ENCODE assay signal across 9 cellular contexts in genomic region chr7:98584830-98585229, GRCh38. TPM values are rescaled to one million over a fixed set of nuclear protein-coding genes. Genes with fewer than 3 reads are reported as not detected.
"Had no signal": no experiment of that assay in that cellular context is flagged by ENCODE, and none has a peak within 500 bp of the region (broad histone marks: within the 10 kb centered on the region; RNA-seq: fewer than 3 reads in every experiment).

No MANE protein-coding gene starts in this region.

- H3K27ac ChIP-seq: HL-60, KMS-11 had no signal

- H3K4me2 ChIP-seq: KMS-11 had no signal

- FAIRE-seq: HTR-8/SVneo had no signal

- H3K9ac ChIP-seq: KMS-11 had no signal

- DNase-seq: IMR-90, KBM-7, KG1 had no signal

RNA-seq across cellular contexts. Expression of gene NPTX2, which starts 32.3 kb away (rescaled TPM):
- total RNA-seq: HT-29, HT1080 had no signal
- polyA plus RNA-seq: IgD-negative memory B cell had no signal
